In the genomic region with DNA sequence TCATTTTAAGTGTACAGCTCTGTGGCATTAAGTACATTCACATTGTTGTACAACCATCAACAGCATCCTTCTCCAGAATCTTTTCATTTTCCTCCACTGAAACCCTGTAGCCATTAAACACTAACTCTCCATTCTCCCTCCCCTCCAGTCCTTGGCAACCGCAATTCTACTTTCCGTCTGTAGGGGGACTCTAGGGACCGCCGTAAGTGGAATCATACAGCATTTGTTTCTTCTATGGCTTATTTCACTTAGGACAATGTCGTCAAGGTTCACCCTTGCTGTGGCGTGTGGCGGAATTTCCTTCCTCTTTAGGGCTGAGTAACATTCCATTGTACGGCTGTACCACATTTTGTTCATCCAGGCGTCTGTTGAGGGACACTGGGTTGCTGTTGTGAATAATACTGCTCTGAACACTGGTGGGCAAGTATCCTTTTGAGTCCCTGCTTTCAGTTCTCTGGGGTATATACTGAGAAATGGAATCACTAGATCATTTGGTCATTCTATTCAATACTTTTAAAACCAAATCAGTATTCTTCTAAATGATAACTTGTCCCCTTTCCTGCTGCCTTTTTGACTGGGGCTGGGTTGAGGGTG, we compare ENCODE assay signal across 1 cellular context.
TF ChIP-seq lines count a peak whose summit lies in the region.

No MANE protein-coding gene starts in this region.

TF ChIP-seq in K562, 482 proteins besides CTCF, POLR2A, EP300 and RAD21 (continued from another document):
- TF ChIP-seq, protein P1, sequence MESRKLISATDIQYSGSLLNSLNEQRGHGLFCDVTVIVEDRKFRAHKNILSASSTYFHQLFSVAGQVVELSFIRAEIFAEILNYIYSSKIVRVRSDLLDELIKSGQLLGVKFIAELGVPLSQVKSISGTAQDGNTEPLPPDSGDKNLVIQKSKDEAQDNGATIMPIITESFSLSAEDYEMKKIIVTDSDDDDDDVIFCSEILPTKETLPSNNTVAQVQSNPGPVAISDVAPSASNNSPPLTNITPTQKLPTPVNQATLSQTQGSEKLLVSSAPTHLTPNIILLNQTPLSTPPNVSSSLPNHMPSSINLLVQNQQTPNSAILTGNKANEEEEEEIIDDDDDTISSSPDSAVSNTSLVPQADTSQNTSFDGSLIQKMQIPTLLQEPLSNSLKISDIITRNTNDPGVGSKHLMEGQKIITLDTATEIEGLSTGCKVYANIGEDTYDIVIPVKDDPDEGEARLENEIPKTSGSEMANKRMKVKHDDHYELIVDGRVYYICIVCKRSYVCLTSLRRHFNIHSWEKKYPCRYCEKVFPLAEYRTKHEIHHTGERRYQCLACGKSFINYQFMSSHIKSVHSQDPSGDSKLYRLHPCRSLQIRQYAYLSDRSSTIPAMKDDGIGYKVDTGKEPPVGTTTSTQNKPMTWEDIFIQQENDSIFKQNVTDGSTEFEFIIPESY (CRISPR knock-in tag; IDR thresholded peaks at IDR 0.05), result peak; percentile 56; the same call in 1 of the 2 replicates
- TF ChIP-seq ZNF586 (CRISPR knock-in tag; conservative IDR thresholded peaks at IDR 0.05) (no peak), CREM (IDR thresholded peaks at IDR 0.05; ENCODE audit: low read depth) (0 out of 2 replicates have a peak, but pooled peaks have one; percentile 7), ZBTB34 (CRISPR knock-in tag; IDR thresholded peaks at IDR 0.05) (no peak), HNRNPUL1 (IDR thresholded peaks at IDR 0.05; ENCODE audit: low read length) (no peak), HBP1 (CRISPR knock-in tag; IDR thresholded peaks at IDR 0.05) (no peak), JUN (IDR thresholded peaks at IDR 0.05; ENCODE audit: borderline replicate concordance, low read depth, low read length) (no peak), JUN (CRISPR knock-in tag; IDR thresholded peaks at IDR 0.05; ENCODE audit: borderline replicate concordance) (no peak), DIDO1 (tag; IDR thresholded peaks at IDR 0.05; ENCODE audit: low read depth) (no peak), L3MBTL2 (IDR thresholded peaks at IDR 0.05) (no peak), SMC3 (conservative IDR thresholded peaks at IDR 0.05; ENCODE audit: insufficient read depth, low read depth, low read length) (0 out of 2 replicates have a peak, but pooled peaks have one; percentile 10), HLTF (IDR thresholded peaks at IDR 0.05) (no peak)
- TF ChIP-seq, protein P2, sequence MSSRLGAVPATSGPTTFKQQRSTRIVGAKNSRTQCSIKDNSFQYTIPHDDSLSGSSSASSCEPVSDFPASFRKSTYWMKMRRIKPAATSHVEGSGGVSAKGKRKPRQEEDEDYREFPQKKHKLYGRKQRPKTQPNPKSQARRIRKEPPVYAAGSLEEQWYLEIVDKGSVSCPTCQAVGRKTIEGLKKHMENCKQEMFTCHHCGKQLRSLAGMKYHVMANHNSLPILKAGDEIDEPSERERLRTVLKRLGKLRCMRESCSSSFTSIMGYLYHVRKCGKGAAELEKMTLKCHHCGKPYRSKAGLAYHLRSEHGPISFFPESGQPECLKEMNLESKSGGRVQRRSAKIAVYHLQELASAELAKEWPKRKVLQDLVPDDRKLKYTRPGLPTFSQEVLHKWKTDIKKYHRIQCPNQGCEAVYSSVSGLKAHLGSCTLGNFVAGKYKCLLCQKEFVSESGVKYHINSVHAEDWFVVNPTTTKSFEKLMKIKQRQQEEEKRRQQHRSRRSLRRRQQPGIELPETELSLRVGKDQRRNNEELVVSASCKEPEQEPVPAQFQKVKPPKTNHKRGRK (tag; IDR thresholded peaks at IDR 0.05), result no peak
- TF ChIP-seq, protein P3, sequence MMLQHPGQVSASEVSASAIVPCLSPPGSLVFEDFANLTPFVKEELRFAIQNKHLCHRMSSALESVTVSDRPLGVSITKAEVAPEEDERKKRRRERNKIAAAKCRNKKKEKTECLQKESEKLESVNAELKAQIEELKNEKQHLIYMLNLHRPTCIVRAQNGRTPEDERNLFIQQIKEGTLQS (IDR thresholded peaks at IDR 0.05), result no peak
- TF ChIP-seq, protein P3 (CRISPR knock-in tag; conservative IDR thresholded peaks at IDR 0.05), result no peak
